In the genomic region with DNA sequence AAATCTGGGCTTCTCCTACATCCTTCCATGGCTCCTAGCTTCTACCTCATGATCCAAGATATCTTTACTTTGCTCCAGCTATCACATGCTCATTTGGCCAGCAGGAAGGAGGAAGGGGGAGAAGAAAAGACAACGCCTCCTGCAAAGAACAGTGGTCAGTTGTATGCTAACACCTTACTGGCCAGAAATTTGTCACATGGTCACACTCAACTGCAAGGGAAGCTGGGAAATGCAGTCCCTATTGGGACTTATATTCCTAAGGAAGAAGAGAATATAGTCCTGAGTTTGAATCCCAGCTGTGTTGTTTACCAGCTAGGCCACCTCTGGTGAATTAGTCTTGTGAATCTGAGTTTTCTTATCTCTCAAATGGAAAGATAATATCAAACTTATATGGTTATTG, we compare ENCODE assay signal across 20 cellular contexts.
"Had no signal": no experiment of that assay in that cellular context is flagged by ENCODE, and none has a peak within 500 bp of the region (broad histone marks: within the 10 kb centered on the region; RNA-seq: fewer than 3 reads in every experiment).

No MANE protein-coding gene starts in this region.

- FAIRE-seq: urothelium cell line had no signal

- H3K27ac ChIP-seq: gastrocnemius medialis, hepatocyte, transverse colon had no signal

- H3K4me3 ChIP-seq: gastrocnemius medialis, hepatocyte, transverse colon had no signal

- H3K9me3 ChIP-seq: gastrocnemius medialis, transverse colon had no signal

- H2AFZ ChIP-seq: hepatocyte had no signal

- ATAC-seq: activated CD8-positive, alpha-beta T cell treated with anti-CD3 and anti-CD28 coated beads for 36 hours; activated T-cell treated with anti-CD3 and anti-CD28 coated beads, Interleukin-2, amount 50 U/mL, for 4 hours; activated T-helper 17 cell treated with anti-CD3 and anti-CD28 coated beads, Interleukin-2, amount 50 U/mL, for 72 hours; effector memory CD8-positive, alpha-beta T cell; gastrocnemius medialis; natural killer cell treated with Interleukin-12 subunit alpha and Interleukin-12 subunit beta and Interleukin-15 and Interleukin-18, amount 100 ng/mL, for 72 hours; right cardiac atrium had no signal

- DNase-seq: activated CD4-positive, alpha-beta T cell treated with anti-CD3 and anti-CD28 coated beads for 1 hour; activated CD4-positive, alpha-beta T cell treated with anti-CD3 and anti-CD28 coated beads, Interleukin-2, amount 10 ng/mL, durations not matched to agents 7 days and 5 days; activated CD8-positive, alpha-beta T cell treated with anti-CD3 and anti-CD28 coated beads for 36 hours; activated gamma-delta T cell treated with Interleukin-2 at 50 U/mL for 16 hours; activated naive CD4-positive, alpha-beta T cell treated with anti-CD3 and anti-CD28 coated beads, Interleukin-2, amount 50 U/mL, for 16 hours; activated T-cell treated with anti-CD3 and anti-CD28 coated beads, Interleukin-2, amount 50 U/mL, for 4 hours; amygdala; caudate nucleus; cortex of kidney; effector memory CD8-positive, alpha-beta T cell; erythroblast; gastrocnemius medialis; right cardiac atrium; stimulated activated CD4-positive, alpha-beta T cell treated with anti-CD3 and anti-CD28 coated beads, Interleukin-2, amount 100 ng/mL, for 48 hours; stimulated activated naive CD4-positive, alpha-beta T cell treated with Interleukin-2 at 50 U/mL for 16 hours; transverse colon had no signal

- H3K36me3 ChIP-seq: gastrocnemius medialis, transverse colon had no signal

- H3K4me1 ChIP-seq: gastrocnemius medialis, transverse colon had no signal

- H3K27me3 ChIP-seq: gastrocnemius medialis, hepatocyte, transverse colon had no signal

- H3K4me2 ChIP-seq: hepatocyte had no signal

- H3K79me2 ChIP-seq: hepatocyte had no signal
